In the genomic region with DNA sequence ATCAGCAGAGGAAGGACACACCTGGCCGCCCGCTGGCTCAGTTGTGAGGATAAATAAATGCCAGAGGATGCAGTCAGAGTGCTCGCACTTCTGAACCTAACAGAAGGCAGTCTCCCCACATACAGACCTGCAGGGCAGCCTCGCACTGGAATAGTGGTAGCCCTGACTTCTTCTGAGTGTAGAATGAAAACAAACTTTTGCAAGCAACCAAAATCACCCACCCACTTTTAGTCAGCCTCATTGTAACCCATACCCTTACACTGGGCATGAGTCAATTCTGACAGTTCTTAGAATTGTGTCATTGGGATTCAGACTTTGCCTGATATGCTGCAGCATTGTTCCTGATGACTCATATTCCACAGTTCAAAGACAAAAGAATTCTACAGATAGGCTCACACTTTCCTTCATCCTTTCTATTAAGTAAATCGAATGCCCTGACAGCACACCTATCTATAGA, we compare ENCODE assay signal across 9 cellular contexts.
A peak's percentile ranks its signal among the peaks of the same experiment; 100 is the strongest.
DNase-seq lines count a peak whose midpoint lies in the region; ATAC-seq and TF ChIP-seq lines count a peak whose summit lies in the region.
"Had no signal": no experiment of that assay in that cellular context is flagged by ENCODE, and none has a peak within 500 bp of the region (broad histone marks: within the 10 kb centered on the region; RNA-seq: fewer than 3 reads in every experiment).

No MANE protein-coding gene starts in this region.

- H3K36me3 ChIP-seq in hepatocyte (replicated peaks; ENCODE audit: insufficient read depth, low read depth) = no peaks in the 10 kb centered on the region
- no peaks in the 10 kb centered on the region for H3K36me3 ChIP-seq in CD8-positive, alpha-beta T cell (ENCODE audit: insufficient read depth, low read length)

- H2AFZ ChIP-seq in hepatocyte = no peak overlapping the region

- no peaks in the 10 kb centered on the region for H3K27me3 ChIP-seq in hepatocyte
- H3K27me3 ChIP-seq in CD8-positive, alpha-beta T cell (ENCODE audit: insufficient read depth, low read length) = no peaks in the 10 kb centered on the region
- no peaks in the 10 kb centered on the region for H3K27me3 ChIP-seq in right cardiac atrium (ENCODE audit: control insufficient read depth, insufficient read depth)

- no peaks in the 10 kb centered on the region for H3K9me2 ChIP-seq in hepatocyte (replicated peaks; ENCODE audit: insufficient read depth)

- TF ChIP-seq CTCF in activated CD8-positive, alpha-beta T cell treated with anti-CD3 and anti-CD28 coated beads for 36 hours (IDR thresholded peaks at IDR 0.05) = no peak
- no peak for TF ChIP-seq CTCF in hepatocyte (IDR thresholded peaks at IDR 0.05; ENCODE audit: poor library complexity)
- TF ChIP-seq CTCF in CD8-positive, alpha-beta T cell (IDR thresholded peaks at IDR 0.05) = no peak

- H3K9me3 ChIP-seq in hepatocyte (ENCODE audit: low read depth) = no peaks in the 10 kb centered on the region
- H3K9me3 ChIP-seq in CD8-positive, alpha-beta T cell (ENCODE audit: low read length) = no peaks in the 10 kb centered on the region
- H3K9me3 ChIP-seq in right cardiac atrium (ENCODE audit: control insufficient read depth, low read length) = no peaks in the 10 kb centered on the region

- H3K4me3 ChIP-seq in hepatocyte = no peak overlapping the region
- H3K4me3 ChIP-seq in CD8-positive, alpha-beta T cell (ENCODE audit: low read depth, low read length) = no peak overlapping the region
- H3K4me3 ChIP-seq in right cardiac atrium (ENCODE audit: low read length) = no peak overlapping the region

- intact Hi-C loops in activated CD8-positive, alpha-beta T cell treated with anti-CD3 and anti-CD28 coated beads for 36 hours (cut with micrococcal nuclease) = no loop called here
- intact Hi-C loops in CD8-positive, alpha-beta T cell (cut with DNase I, micrococcal nuclease) = no loop called here
- intact Hi-C loops in right cardiac atrium (cut with DNase I) = no loop called here

- no peak overlapping the region for H3K4me2 ChIP-seq in hepatocyte

- H3K79me2 ChIP-seq in hepatocyte = no peaks in the 10 kb centered on the region

- no peaks in the 10 kb centered on the region for H3K9me3 Mint-ChIP-seq in activated CD8-positive, alpha-beta T cell treated with anti-CD3 and anti-CD28 coated beads for 36 hours
- no peaks in the 10 kb centered on the region for H3K9me3 Mint-ChIP-seq in activated CD8-positive, alpha-beta T cell treated with anti-CD3 and anti-CD28 coated beads, Interleukin-2, amount 10 ng/mL, durations not matched to agents 7 days and 5 days (ENCODE audit: insufficient read depth)
- no peaks in the 10 kb centered on the region for H3K9me3 Mint-ChIP-seq in activated T-cell treated with anti-CD3 and anti-CD28 coated beads, Interleukin-2, amount 50 U/mL, for 4 hours
- no peaks in the 10 kb centered on the region for H3K9me3 Mint-ChIP-seq in CD8-positive, alpha-beta T cell
- H3K9me3 Mint-ChIP-seq: IgD-negative memory B cell had no signal

- WGBS in hepatocyte (ENCODE audit: low lambda C conversion rate, missing lambda C conversion rate) = 73% methylated on average over 5 of the region's 5 CpGs
- WGBS in right cardiac atrium = 77% methylated on average over 5 of the region's 5 CpGs

- POLR2A ChIA-PET in activated CD8-positive, alpha-beta T cell treated with anti-CD3 and anti-CD28 coated beads for 36 hours (lab: Charles Lee) = interaction anchor here (0.9 kb wide), 1 partner anchor 51 kb away, joined by 3 read pairs; no protein-coding TSS in a partner anchor
- POLR2A ChIA-PET in activated CD8-positive, alpha-beta T cell treated with anti-CD3 and anti-CD28 coated beads, Interleukin-2, amount 10 ng/mL, durations not matched to agents 7 days and 5 days (lab: Charles Lee) = no interaction called here
- POLR2A ChIA-PET in CD8-positive, alpha-beta T cell (lab: Charles Lee) = no interaction called here

- no peak overlapping the region for H3K27ac Mint-ChIP-seq in activated CD8-positive, alpha-beta T cell treated with anti-CD3 and anti-CD28 coated beads for 36 hours
- no peak overlapping the region for H3K27ac Mint-ChIP-seq in activated CD8-positive, alpha-beta T cell treated with anti-CD3 and anti-CD28 coated beads, Interleukin-2, amount 10 ng/mL, durations not matched to agents 7 days and 5 days
- H3K27ac Mint-ChIP-seq in CD8-positive, alpha-beta T cell = no peak overlapping the region
- H3K27ac Mint-ChIP-seq: IgD-negative memory B cell had no signal

- peaks cover 18% of the 10 kb centered on the region for H3K4me1 Mint-ChIP-seq in activated CD8-positive, alpha-beta T cell treated with anti-CD3 and anti-CD28 coated beads for 36 hours (ENCODE audit: low read depth)
- H3K4me1 Mint-ChIP-seq in activated CD8-positive, alpha-beta T cell treated with anti-CD3 and anti-CD28 coated beads, Interleukin-2, amount 10 ng/mL, durations not matched to agents 7 days and 5 days (ENCODE audit: low read depth) = no peaks in the 10 kb centered on the region
- H3K4me1 Mint-ChIP-seq in activated T-cell treated with anti-CD3 and anti-CD28 coated beads, Interleukin-2, amount 50 U/mL, for 4 hours (ENCODE audit: low read depth) = peaks cover 17% of the 10 kb centered on the region
- peaks cover 2% of the 10 kb centered on the region for H3K4me1 Mint-ChIP-seq in CD8-positive, alpha-beta T cell (ENCODE audit: low read depth)

- H3K4me1 ChIP-seq in hepatocyte (ENCODE audit: insufficient read depth) = no peaks in the 10 kb centered on the region
- H3K4me1 ChIP-seq in CD8-positive, alpha-beta T cell (ENCODE audit: insufficient read depth, low read length) = no peaks in the 10 kb centered on the region
- H3K4me1 ChIP-seq in right cardiac atrium (ENCODE audit: control insufficient read depth, insufficient read depth, low read length) = no peaks in the 10 kb centered on the region

- H4K20me1 ChIP-seq in hepatocyte (ENCODE audit: insufficient read depth, poor library complexity, severe bottlenecking) = no peaks in the 10 kb centered on the region

- peak; percentile 5 for DNase-seq in activated CD8-positive, alpha-beta T cell treated with anti-CD3 and anti-CD28 coated beads for 36 hours
- DNase-seq in activated CD8-positive, alpha-beta T cell treated with anti-CD3 and anti-CD28 coated beads, Interleukin-2, amount 10 ng/mL, durations not matched to agents 7 days and 5 days = no peak
- no peak for DNase-seq in activated T-cell treated with anti-CD3 and anti-CD28 coated beads, Interleukin-2, amount 50 U/mL, for 4 hours
- DNase-seq in hepatocyte (ENCODE audit: low spot score) (peak; percentile 30), SHP77 treated with DMSO at 0.1 percent for 48 hours (lab: John Stamatoyannopoulos, UW) (no peak), right cardiac atrium (no peak)
- peak; percentile 26 for DNase-seq in stimulated activated CD8-positive, alpha-beta memory T cell treated with anti-CD3 and anti-CD28 coated beads, Interleukin-4, amount 100 ng/mL, for 48 hours
- DNase-seq in CD8-positive, alpha-beta T cell = no peak

- no peaks in the 10 kb centered on the region for H3K36me3 Mint-ChIP-seq in activated CD8-positive, alpha-beta T cell treated with anti-CD3 and anti-CD28 coated beads for 36 hours (ENCODE audit: low read depth)
- no peaks in the 10 kb centered on the region for H3K36me3 Mint-ChIP-seq in activated CD8-positive, alpha-beta T cell treated with anti-CD3 and anti-CD28 coated beads, Interleukin-2, amount 10 ng/mL, durations not matched to agents 7 days and 5 days (ENCODE audit: low read depth)
- peaks cover 6% of the 10 kb centered on the region for H3K36me3 Mint-ChIP-seq in activated T-cell treated with anti-CD3 and anti-CD28 coated beads, Interleukin-2, amount 50 U/mL, for 4 hours (ENCODE audit: insufficient read depth)
- no peaks in the 10 kb centered on the region for H3K36me3 Mint-ChIP-seq in CD8-positive, alpha-beta T cell

- CTCF ChIA-PET in activated CD8-positive, alpha-beta T cell treated with anti-CD3 and anti-CD28 coated beads for 36 hours (lab: Charles Lee) = no interaction called here
- CTCF ChIA-PET in activated CD8-positive, alpha-beta T cell treated with anti-CD3 and anti-CD28 coated beads, Interleukin-2, amount 10 ng/mL, durations not matched to agents 7 days and 5 days (lab: Charles Lee) = no interaction called here
- CTCF ChIA-PET in CD8-positive, alpha-beta T cell (lab: Charles Lee) = no interaction called here

- no peaks in the 10 kb centered on the region for H3K27me3 Mint-ChIP-seq in activated CD8-positive, alpha-beta T cell treated with anti-CD3 and anti-CD28 coated beads for 36 hours
- H3K27me3 Mint-ChIP-seq in activated CD8-positive, alpha-beta T cell treated with anti-CD3 and anti-CD28 coated beads, Interleukin-2, amount 10 ng/mL, durations not matched to agents 7 days and 5 days (ENCODE audit: low read depth) = no peaks in the 10 kb centered on the region
- no peaks in the 10 kb centered on the region for H3K27me3 Mint-ChIP-seq in activated T-cell treated with anti-CD3 and anti-CD28 coated beads, Interleukin-2, amount 50 U/mL, for 4 hours (ENCODE audit: low read depth)
- no peaks in the 10 kb centered on the region for H3K27me3 Mint-ChIP-seq in CD8-positive, alpha-beta T cell (ENCODE audit: low read depth)
- H3K27me3 Mint-ChIP-seq: IgD-negative memory B cell had no signal

- no peak overlapping the region for H3K4me3 Mint-ChIP-seq in activated CD8-positive, alpha-beta T cell treated with anti-CD3 and anti-CD28 coated beads for 36 hours
- no peak overlapping the region for H3K4me3 Mint-ChIP-seq in activated CD8-positive, alpha-beta T cell treated with anti-CD3 and anti-CD28 coated beads, Interleukin-2, amount 10 ng/mL, durations not matched to agents 7 days and 5 days
- peak overlapping the region; percentile 19 for H3K4me3 Mint-ChIP-seq in activated T-cell treated with anti-CD3 and anti-CD28 coated beads, Interleukin-2, amount 50 U/mL, for 4 hours
- no peak overlapping the region for H3K4me3 Mint-ChIP-seq in CD8-positive, alpha-beta T cell
- H3K4me3 Mint-ChIP-seq: IgD-negative memory B cell had no signal

- peak; percentile 87 for ATAC-seq in activated CD8-positive, alpha-beta T cell treated with anti-CD3 and anti-CD28 coated beads for 36 hours
- ATAC-seq in activated CD8-positive, alpha-beta T cell treated with anti-CD3 and anti-CD28 coated beads, Interleukin-2, amount 10 ng/mL, durations not matched to agents 7 days and 5 days = no peak
- peak; percentile 95 to 96 for ATAC-seq in activated T-cell treated with anti-CD3 and anti-CD28 coated beads, Interleukin-2, amount 50 U/mL, for 4 hours
- no peak for ATAC-seq in CD8-positive, alpha-beta T cell
- no peak for ATAC-seq in right cardiac atrium

- H3K27ac ChIP-seq in hepatocyte (no peak overlapping the region), right cardiac atrium (ENCODE audit: low read length) (no peak overlapping the region)
- H3K27ac ChIP-seq in CD8-positive, alpha-beta T cell (ENCODE audit: low read depth, low read length) = no peak overlapping the region

Comparison
In these comparisons a context has a peak if more than half of its experiments do, and no peak if none do; other contexts are left out.
1. ATAC-seq: peak in activated CD8-positive, alpha-beta T cell treated with anti-CD3 and anti-CD28 coated beads for 36 hours (single experiment) and activated T-cell treated with anti-CD3 and anti-CD28 coated beads, Interleukin-2, amount 50 U/mL, for 4 hours (2 of 2); none in activated CD8-positive, alpha-beta T cell treated with anti-CD3 and anti-CD28 coated beads, Interleukin-2, amount 10 ng/mL, durations not matched to agents 7 days and 5 days (single experiment), CD8-positive, alpha-beta T cell (single experiment) and right cardiac atrium (0 of 2).
2. DNase-seq: peak in activated CD8-positive, alpha-beta T cell treated with anti-CD3 and anti-CD28 coated beads for 36 hours (single experiment), hepatocyte (single experiment) and stimulated activated CD8-positive, alpha-beta memory T cell treated with anti-CD3 and anti-CD28 coated beads, Interleukin-4, amount 100 ng/mL, for 48 hours (single experiment); none in activated CD8-positive, alpha-beta T cell treated with anti-CD3 and anti-CD28 coated beads, Interleukin-2, amount 10 ng/mL, durations not matched to agents 7 days and 5 days (single experiment), activated T-cell treated with anti-CD3 and anti-CD28 coated beads, Interleukin-2, amount 50 U/mL, for 4 hours (single experiment), CD8-positive, alpha-beta T cell (0 of 7), SHP77 treated with DMSO at 0.1 percent for 48 hours (single experiment) and right cardiac atrium (0 of 3).